9 cellular contexts compared by ENCODE assay signal in genomic region chr17:82103588-82104451, GRCh38. TPM values are rescaled to one million over a fixed set of nuclear protein-coding genes. Genes with fewer than 3 reads are reported as not detected.
DNase-seq lines count a peak whose midpoint lies in the region; ATAC-seq and TF ChIP-seq lines count a peak whose summit lies in the region.
"Had no signal": no experiment of that assay in that cellular context is flagged by ENCODE, and none has a peak within 500 bp of the region (broad histone marks: within the 10 kb centered on the region; RNA-seq: fewer than 3 reads in every experiment).

No MANE protein-coding gene starts in this region.

- H3K27ac ChIP-seq in adrenal gland (peak overlapping the region in 4 of 5 donors; percentile 66 to 86 (median 74)), rectal smooth muscle tissue (ENCODE audit: low read depth, low read length) (peak overlapping the region; percentile 74)

- no peak for TF ChIP-seq CTCF in adrenal gland (IDR thresholded peaks at IDR 0.05)

- H3K4me1 ChIP-seq in adrenal gland (replicated peaks in 1 of 2), result peaks cover 20 to 54% of the 10 kb centered on the region in 2 donors
- peaks cover 12% of the 10 kb centered on the region for H3K4me1 ChIP-seq in rectal smooth muscle tissue (ENCODE audit: control insufficient read depth, insufficient read depth, low read length)

- H3K4me3 ChIP-seq in adrenal gland (no peak overlapping the region), rectal smooth muscle tissue (ENCODE audit: low read length) (no peak overlapping the region)

- peak; percentile 85 for DNase-seq in G401 (ENCODE audit: low spot score)
- peak; percentile 74 to 94 (median 90) for DNase-seq in adrenal gland
- peak in 30 of 51 donors; percentile 12 to 67 (median 47) for DNase-seq in hypothalamus (lab: John Stamatoyannopoulos, UW)
- no peak for DNase-seq in NCI-H345 (lab: John Stamatoyannopoulos, UW)
- no peak for DNase-seq in NCI-H146 treated with DMSO at 0.1 percent for 48 hours (lab: John Stamatoyannopoulos, UW; ENCODE audit: unreplicated experiment)
- DNase-seq: occipital lobe had no signal

- in situ Hi-C loops in G401 (cut with HindIII; ENCODE audit: low sequenced_read_pairs), result no loop called here

- H3K9ac ChIP-seq in rectal smooth muscle tissue (ENCODE audit: low read length), result no peak overlapping the region

- peak in 1 of 2 donors; percentile 48 for TF ChIP-seq POLR2A in adrenal gland (IDR thresholded peaks at IDR 0.05)

- no peak for ATAC-seq in HG02588 (IDR thresholded peaks at IDR 0.05; ENCODE audit: unreplicated experiment)
- ATAC-seq in HG03432 (IDR thresholded peaks at IDR 0.05; ENCODE audit: unreplicated experiment), result no peak

- no peaks in the 10 kb centered on the region for H3K9me3 ChIP-seq in adrenal gland (replicated peaks in 1 of 3)

- H3K27me3 ChIP-seq in adrenal gland, result no peaks in the 10 kb centered on the region
- no peaks in the 10 kb centered on the region for H3K27me3 ChIP-seq in rectal smooth muscle tissue (ENCODE audit: control insufficient read depth, insufficient read depth, low read length)

- H3K36me3 ChIP-seq in adrenal gland (replicated peaks in 1 of 2) (no peaks in the 10 kb centered on the region), rectal smooth muscle tissue (ENCODE audit: control insufficient read depth, insufficient read depth, low read length) (no peaks in the 10 kb centered on the region)

- intact Hi-C loops in adrenal gland (cut with DNase I), result no loop called here

- WGBS in adrenal gland, 4 donors, result 38 to 56% (median 51%) methylated on average over 14 to 24 of the region's 24 CpGs

RNA-seq across cellular contexts. Expression of gene FASN, which starts 5.8 kb away (rescaled TPM):
- 333 and 346 TPM in 2 replicates for total RNA-seq in G401 (2014; rRNA removed; shearing (Covaris generic))
- 100 to 1,000 TPM in 3 of 8 donors, 10 to 100 TPM in 5; 64.0 to 276 (median 85.6) TPM for total RNA-seq in adrenal gland
- polyA plus RNA-seq in adrenal gland, result 100 to 1,000 TPM in 1 of 3 donors, 10 to 100 TPM in 2; 18.9 to 273 (median 59.0) TPM

RNA-seq across cellular contexts. Expression of gene DUS1L, which starts 38.2 kb away (rescaled TPM):
- 140 and 144 TPM in 2 replicates for total RNA-seq in G401 (2014; rRNA removed; shearing (Covaris generic))
- total RNA-seq in adrenal gland, result 100 to 1,000 TPM in 1 of 8 donors, 10 to 100 TPM in 7; 62.0 to 109 (median 75.7) TPM
- 100 to 1,000 TPM in 2 of 3 donors, 10 to 100 TPM in 1; 38.5 to 397 (median 291) TPM for polyA plus RNA-seq in adrenal gland

RNA-seq across cellular contexts. Expression of gene GPS1, which starts 52.1 kb away (rescaled TPM):
- total RNA-seq in G401 (2014; rRNA removed; shearing (Covaris generic)), result 129 and 153 TPM in 2 replicates
- total RNA-seq in adrenal gland, result 100 to 1,000 TPM in 6 of 8 donors, 10 to 100 TPM in 2; 77.4 to 130 (median 110) TPM
- polyA plus RNA-seq in adrenal gland, result 100 to 1,000 TPM in 2 of 3 donors, 10 to 100 TPM in 1; 37.4 to 305 (median 246) TPM

RNA-seq across cellular contexts. Expression of gene RFNG, which starts 52.2 kb away (rescaled TPM):
- total RNA-seq in G401 (2014; rRNA removed; shearing (Covaris generic)), result 41.2 and 41.5 TPM in 2 replicates
- total RNA-seq in adrenal gland, result 10 to 100 TPM; 26.8 to 69.5 (median 47.4) TPM
- polyA plus RNA-seq in adrenal gland, result 10 to 100 TPM; 21.2 to 78.0 (median 74.0) TPM

Comparison
In these comparisons a context has a peak if more than half of its experiments do, and no peak if none do; other contexts are left out.
1. DNase-seq: peak in G401 (single experiment), adrenal gland (7 of 7) and hypothalamus (30 of 51); none in NCI-H345 (single experiment) and NCI-H146 treated with DMSO at 0.1 percent for 48 hours (single experiment).